Comparison of ENCODE assay signal across 15 cellular contexts in genomic region chr1:119742193-119742592, GRCh38. TPM values are rescaled to one million over a fixed set of nuclear protein-coding genes. Genes with fewer than 3 reads are reported as not detected.
DNase-seq lines count a peak whose midpoint lies in the region.
"Had no signal": no experiment of that assay in that cellular context is flagged by ENCODE, and none has a peak within 500 bp of the region (broad histone marks: within the 10 kb centered on the region; RNA-seq: fewer than 3 reads in every experiment).

No MANE protein-coding gene starts in this region.

- H3K79me1 ChIP-seq in mesendoderm (ENCODE audit: low read length) = peaks cover 1% of the 10 kb centered on the region

- DNase-seq in GM04504 (ENCODE audit: low read depth) (peak; percentile 2), astrocyte of the hippocampus (ENCODE audit: low read depth, low spot score) (peak; percentile 75), hepatic stellate cell (ENCODE audit: low spot score) (peak; percentile 27), HAP-1 (ENCODE audit: low spot score in 2 of 2) (no peak), mesendoderm (no peak), MV-4-11 (lab: John Stamatoyannopoulos, UW) (no peak)
- no peak for DNase-seq in activated effector memory CD4-positive, alpha-beta T cell treated with Interleukin-2 at 50 U/mL for 16 hours
- DNase-seq: activated T-cell treated with anti-CD3 and anti-CD28 coated beads, Interleukin-2, amount 50 U/mL, for 1 hour; CD4-positive, alpha-beta memory T cell; NCI-H82; occipital lobe; stimulated activated CD4-positive, alpha-beta T cell treated with anti-CD3 and anti-CD28 coated beads, Interleukin-2, amount 100 ng/mL, for 24 hours; stimulated activated naive CD4-positive, alpha-beta T cell treated with Interleukin-2 at 50 U/mL for 16 hours had no signal

- H3K79me2 ChIP-seq in mesendoderm (ENCODE audit: control insufficient read depth, insufficient read depth, low read length) = no peaks in the 10 kb centered on the region

- H4K8ac ChIP-seq in mesendoderm (ENCODE audit: low read depth, low read length) = no peak overlapping the region

- H2BK5ac ChIP-seq in mesendoderm (ENCODE audit: low read length) = no peak overlapping the region

- H3K27ac ChIP-seq in rectal smooth muscle tissue (ENCODE audit: low read depth, low read length) = peak overlapping the region; percentile 42
- H3K27ac ChIP-seq in mesendoderm (ENCODE audit: low read depth, low read length) = no peak overlapping the region

- peaks cover 2% of the 10 kb centered on the region for H3K36me3 ChIP-seq in rectal smooth muscle tissue (ENCODE audit: control insufficient read depth, insufficient read depth, low read length)
- peaks cover 65% of the 10 kb centered on the region for H3K36me3 ChIP-seq in HAP-1 (replicated peaks)
- H3K36me3 ChIP-seq in mesendoderm (ENCODE audit: control insufficient read depth, insufficient read depth, low read length) = peaks cover 30% of the 10 kb centered on the region

- H3K4me2 ChIP-seq in mesendoderm (ENCODE audit: low read length) = no peak overlapping the region

- no peak overlapping the region for H2AK5ac ChIP-seq in mesendoderm (ENCODE audit: low read length)

- H3K9me3 ChIP-seq in HAP-1 = no peaks in the 10 kb centered on the region
- H3K9me3 ChIP-seq: body of pancreas had no signal

- in situ Hi-C loops in HAP-1 (cut with MboI; ENCODE audit: low sequenced_read_pairs) = no loop called here

- no peak overlapping the region for H3K18ac ChIP-seq in mesendoderm (ENCODE audit: low read length)

- no peak overlapping the region for H2BK120ac ChIP-seq in mesendoderm (ENCODE audit: low read depth, low read length)

- no peaks in the 10 kb centered on the region for H3K27me3 ChIP-seq in rectal smooth muscle tissue (ENCODE audit: control insufficient read depth, insufficient read depth, low read length)
- H3K27me3 ChIP-seq in HAP-1 (ENCODE audit: low read depth) = no peaks in the 10 kb centered on the region
- H3K27me3 ChIP-seq in mesendoderm (ENCODE audit: insufficient read depth, low read length, poor library complexity) = no peaks in the 10 kb centered on the region
- H3K27me3 ChIP-seq: body of pancreas had no signal

- no peak overlapping the region for H2BK15ac ChIP-seq in mesendoderm (replicated peaks; ENCODE audit: low read depth)

- H3K4ac ChIP-seq in mesendoderm (ENCODE audit: low read depth, low read length) = no peak overlapping the region

- WGBS in mesendoderm (ENCODE audit: extremely low coverage, insufficient coverage, low lambda C conversion rate) = no CpG with 5 or more reads among the region's 7 CpGs

- H4K5ac ChIP-seq in mesendoderm (ENCODE audit: low read length) = no peak overlapping the region

- H3K4me1 ChIP-seq in rectal smooth muscle tissue (ENCODE audit: control insufficient read depth, insufficient read depth, low read length) (peaks cover 11% of the 10 kb centered on the region), HAP-1 (no peaks in the 10 kb centered on the region), mesendoderm (ENCODE audit: control insufficient read depth, low read depth, low read length) (no peaks in the 10 kb centered on the region)

- H3K9ac ChIP-seq in rectal smooth muscle tissue (ENCODE audit: low read length) = no peak overlapping the region
- H3K9ac ChIP-seq in mesendoderm (ENCODE audit: low read length) = no peak overlapping the region

- H3K4me3 ChIP-seq in rectal smooth muscle tissue (ENCODE audit: low read length) (no peak overlapping the region), HAP-1 (no peak overlapping the region), mesendoderm (ENCODE audit: low read length) (no peak overlapping the region)
- H3K4me3 ChIP-seq: body of pancreas had no signal

- H3K56ac ChIP-seq in mesendoderm (ENCODE audit: low read length) = no peak overlapping the region

- no peak overlapping the region for H3K23ac ChIP-seq in mesendoderm (ENCODE audit: low read length)

RNA-seq across cellular contexts. Expression of gene HMGCS2, which starts 26.5 kb away (rescaled TPM):
- not detected for polyA plus RNA-seq in mesendoderm (2013, experiment 1 of 2)
- not detected for polyA plus RNA-seq in mesendoderm (2013, experiment 2 of 2)
- polyA plus RNA-seq: CD4-positive, alpha-beta memory T cell had no signal

RNA-seq across cellular contexts. Expression of gene PHGDH, which starts 30.5 kb away (rescaled TPM):
- polyA plus RNA-seq in mesendoderm (2013, experiment 1 of 2) = 198 TPM
- polyA plus RNA-seq in mesendoderm (2013, experiment 2 of 2) = 198 TPM

Comparison
In these comparisons a context has a peak if more than half of its experiments do, and no peak if none do; other contexts are left out.
1. DNase-seq: peak in GM04504 (single experiment), astrocyte of the hippocampus (single experiment) and hepatic stellate cell (single experiment); none in activated effector memory CD4-positive, alpha-beta T cell treated with Interleukin-2 at 50 U/mL for 16 hours (single experiment), HAP-1 (0 of 2), mesendoderm (single experiment) and MV-4-11 (single experiment).